ENCODE assay signal across 8 cellular contexts in the genomic region with DNA sequence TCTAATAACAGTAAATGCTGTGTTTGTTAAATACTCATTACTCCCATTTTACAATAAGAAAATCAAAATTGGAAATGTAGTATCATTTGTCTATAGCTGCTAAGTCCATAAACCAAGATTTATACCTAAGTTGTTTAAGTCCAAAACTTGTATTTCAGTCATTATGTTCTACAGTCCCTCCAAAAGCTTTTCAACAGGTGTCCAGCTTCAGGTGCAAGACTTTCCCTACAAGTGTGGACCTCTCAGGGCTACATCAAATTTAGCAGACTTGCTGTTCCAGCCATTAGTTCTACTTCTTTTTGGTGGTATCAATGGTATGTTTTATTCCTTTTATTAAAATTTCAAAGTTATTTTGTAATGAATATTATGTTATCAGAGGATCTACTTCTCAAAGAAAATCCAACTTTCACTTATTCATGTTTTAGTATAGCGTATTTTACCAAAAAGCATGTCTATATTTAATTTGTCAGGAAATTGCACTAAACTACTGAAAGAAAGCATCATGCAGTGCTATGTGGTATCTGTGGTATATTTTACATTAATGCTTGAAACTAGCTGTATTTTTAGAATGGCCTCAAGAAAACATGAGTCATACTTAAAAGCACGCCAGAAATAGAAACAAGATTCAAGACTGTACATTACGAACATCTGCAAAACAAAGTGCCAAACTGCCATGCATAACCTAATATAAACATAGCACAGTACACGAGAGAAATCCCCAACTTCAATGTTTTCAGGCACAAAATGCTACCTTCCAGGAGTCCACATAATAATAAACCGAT. TPM values are rescaled to one million over a fixed set of nuclear protein-coding genes. Genes with fewer than 3 reads are reported as not detected.
DNase-seq lines count a peak whose midpoint lies in the region; ATAC-seq and FAIRE-seq lines count a peak whose summit lies in the region.

No MANE protein-coding gene starts in this region.

- intact Hi-C loops in aorta (cut with DNase I): loop anchor here in 1 of 2 donors (10.0 kb wide), 1 partner anchor 188 kb away; no protein-coding TSS in a partner anchor

- peak overlapping the region in 2 of 3 donors; percentile 7 to 27 for H3K9ac ChIP-seq in skeletal muscle tissue (ENCODE audit: low read depth in 1 of 3, low read length in 3 of 3)

- ATAC-seq in HG02798 (IDR thresholded peaks at IDR 0.05; ENCODE audit: poor library complexity, unreplicated experiment): peak; percentile 95
- ATAC-seq in aorta (ENCODE audit: low FRiP score): no peak

- H3K27me3 Mint-ChIP-seq in activated naive CD4-positive, alpha-beta T cell treated with anti-CD3 and anti-CD28 coated beads, Interleukin-2, amount 50 U/mL, for 24 hours: no peaks in the 10 kb centered on the region

- peak overlapping the region; percentile 97 for H3K27ac Mint-ChIP-seq in activated naive CD4-positive, alpha-beta T cell treated with anti-CD3 and anti-CD28 coated beads, Interleukin-2, amount 50 U/mL, for 24 hours

- H3K27ac ChIP-seq in skeletal muscle tissue (ENCODE audit: low read depth, low read length) (peak overlapping the region; percentile 64), aorta (ENCODE audit: low read depth in 1 of 2, low read length in 2 of 2) (no peak overlapping the region)

- H3K4me1 ChIP-seq in skeletal muscle tissue (ENCODE audit: control insufficient read depth in 3 of 3, insufficient read depth in 3 of 3, low read length in 3 of 3): peaks cover 21 to 26% (median 25%) of the 10 kb centered on the region in 3 donors
- peaks cover 0 to 5% of the 10 kb centered on the region in 2 donors for H3K4me1 ChIP-seq in aorta (ENCODE audit: control insufficient read depth in 1 of 2, insufficient read depth in 2 of 2, low read length in 2 of 2)

- H3K27me3 ChIP-seq in skeletal muscle tissue (ENCODE audit: control insufficient read depth in 3 of 3, insufficient read depth in 3 of 3, low read length in 3 of 3) (no peaks in the 10 kb centered on the region), aorta (ENCODE audit: control insufficient read depth in 1 of 2, insufficient read depth in 2 of 2, low read length in 1 of 2) (no peaks in the 10 kb centered on the region)

- H3K9me3 ChIP-seq in skeletal muscle tissue (ENCODE audit: control insufficient read depth in 3 of 3, low read length in 3 of 3) (no peaks in the 10 kb centered on the region), aorta (ENCODE audit: control insufficient read depth, low read length) (no peaks in the 10 kb centered on the region)

- DNase-seq in activated naive CD4-positive, alpha-beta T cell (lab: John Stamatoyannopoulos, UW): no peak
- DNase-seq in NOMO-1 treated with dmso at 0.1 percent for 144 hours (lab: John Stamatoyannopoulos, UW; ENCODE audit: unreplicated experiment) (peak; percentile 66), NCI-H146 treated with DMSO at 0.1 percent for 48 hours (lab: John Stamatoyannopoulos, UW; ENCODE audit: unreplicated experiment) (no peak), aorta (no peak)

- peaks cover 71% of the 10 kb centered on the region for H3K4me1 Mint-ChIP-seq in activated naive CD4-positive, alpha-beta T cell treated with anti-CD3 and anti-CD28 coated beads, Interleukin-2, amount 50 U/mL, for 24 hours

- FAIRE-seq in endometrium (lab: Jason Lieb, UNC): peak; percentile 39

- H3K36me3 ChIP-seq in skeletal muscle tissue (ENCODE audit: control insufficient read depth in 3 of 3, insufficient read depth in 3 of 3, low read length in 3 of 3) (no peaks in the 10 kb centered on the region), aorta (ENCODE audit: control insufficient read depth in 1 of 2, insufficient read depth in 2 of 2, low read length in 1 of 2) (no peaks in the 10 kb centered on the region)

- H3K36me3 Mint-ChIP-seq in activated naive CD4-positive, alpha-beta T cell treated with anti-CD3 and anti-CD28 coated beads, Interleukin-2, amount 50 U/mL, for 24 hours: peaks cover 7% of the 10 kb centered on the region

- 5% methylated on average over 5 of the region's 5 CpGs for WGBS in aorta, 2 donors

- no peaks in the 10 kb centered on the region for H3K9me3 Mint-ChIP-seq in activated naive CD4-positive, alpha-beta T cell treated with anti-CD3 and anti-CD28 coated beads, Interleukin-2, amount 50 U/mL, for 24 hours

- H3K4me3 Mint-ChIP-seq in activated naive CD4-positive, alpha-beta T cell treated with anti-CD3 and anti-CD28 coated beads, Interleukin-2, amount 50 U/mL, for 24 hours: peak overlapping the region; percentile 86

- H3K4me3 ChIP-seq in skeletal muscle tissue (ENCODE audit: low read length in 3 of 3): peak overlapping the region in 1 of 3 donors; percentile 15
- peak overlapping the region in 1 of 2 donors; percentile 8 for H3K4me3 ChIP-seq in aorta (ENCODE audit: low read length in 2 of 2)

RNA-seq across cellular contexts. Expression of a gene that starts 44.5 kb away (rescaled TPM):
- total RNA-seq in skeletal muscle tissue (49.1 TPM), aorta (10 to 100 TPM; 15.2 to 18.2 TPM)
- polyA plus RNA-seq in aorta: 1 to 10 TPM; 1.9 to 4.5 TPM
